In the genomic region with DNA sequence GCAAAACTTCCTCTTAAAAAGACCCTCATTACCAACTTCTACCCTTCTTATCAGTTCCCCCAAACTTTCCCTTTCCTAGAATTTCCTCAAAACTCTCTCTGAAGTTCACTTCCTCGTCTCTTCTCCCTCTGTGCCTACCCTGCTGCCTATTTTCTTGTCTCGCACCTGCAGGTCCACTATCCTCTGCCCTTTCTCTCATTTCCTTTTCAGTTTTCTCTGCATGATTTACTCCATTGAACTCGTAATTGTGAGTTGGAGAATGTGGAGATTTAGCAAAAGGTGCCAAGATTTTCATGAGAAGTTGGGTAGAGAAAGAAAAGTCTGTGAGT, we compare ENCODE assay signal across 29 cellular contexts. TPM values are rescaled to one million over a fixed set of nuclear protein-coding genes. Genes with fewer than 3 reads are reported as not detected.
"Had no signal": no experiment of that assay in that cellular context is flagged by ENCODE, and none has a peak within 500 bp of the region (broad histone marks: within the 10 kb centered on the region; RNA-seq: fewer than 3 reads in every experiment).

No MANE protein-coding gene starts in this region.

- H3K36me3 Mint-ChIP-seq: activated naive CD4-positive, alpha-beta T cell treated with anti-CD3 and anti-CD28 coated beads, Interleukin-2, amount 10 ng/mL, durations not matched to agents 7 days and 5 days; activated naive CD8-positive, alpha-beta T cell treated with anti-CD3 and anti-CD28 coated beads, Interleukin-2, amount 10 ng/mL, durations not matched to agents 7 days and 5 days had no signal

- H3K4me1 ChIP-seq: adrenal gland, SJSA1 had no signal

- H3K9me3 Mint-ChIP-seq: activated naive CD4-positive, alpha-beta T cell treated with anti-CD3 and anti-CD28 coated beads, Interleukin-2, amount 10 ng/mL, durations not matched to agents 7 days and 5 days; activated naive CD8-positive, alpha-beta T cell treated with anti-CD3 and anti-CD28 coated beads, Interleukin-2, amount 10 ng/mL, durations not matched to agents 7 days and 5 days; activated T-helper 2 cell treated with anti-CD3 and anti-CD28 coated beads, Interferon-gamma antibody, Interleukin-2, Interleukin-4, amounts not matched to agents 10 μg/mL and 5 μg/mL and 100 μg/mL, durations not matched to agents 14 hours and 24 hours and 36 hours had no signal

- ATAC-seq: activated CD8-positive, alpha-beta T cell treated with anti-CD3 and anti-CD28 coated beads for 36 hours; activated T-cell treated with anti-CD3 and anti-CD28 coated beads, Interleukin-2, amount 50 U/mL, for 72 hours; SK-N-SH treated with all-trans-retinoic acid at 6 μM for 48 hours; T-helper 17 cell had no signal

- H3K4me3 Mint-ChIP-seq: activated CD8-positive, alpha-beta T cell treated with anti-CD3 and anti-CD28 coated beads for 36 hours; activated naive CD4-positive, alpha-beta T cell treated with anti-CD3 and anti-CD28 coated beads, Interleukin-2, amount 10 ng/mL, durations not matched to agents 7 days and 5 days; activated naive CD8-positive, alpha-beta T cell treated with anti-CD3 and anti-CD28 coated beads, Interleukin-2, amount 10 ng/mL, durations not matched to agents 7 days and 5 days; activated T-cell treated with anti-CD3 and anti-CD28 coated beads, Interleukin-2, amount 50 U/mL, for 72 hours; brain; central memory CD8-positive, alpha-beta T cell; T-helper 17 cell had no signal

- FAIRE-seq: RCC 7860 had no signal

- H3K9me3 ChIP-seq: adrenal gland, SJSA1 had no signal

- H3K4me1 Mint-ChIP-seq: activated naive CD4-positive, alpha-beta T cell treated with anti-CD3 and anti-CD28 coated beads, Interleukin-2, amount 10 ng/mL, durations not matched to agents 7 days and 5 days; activated naive CD8-positive, alpha-beta T cell treated with anti-CD3 and anti-CD28 coated beads, Interleukin-2, amount 10 ng/mL, durations not matched to agents 7 days and 5 days; brain; central memory CD8-positive, alpha-beta T cell; T-helper 17 cell had no signal

- H3K36me3 ChIP-seq: adrenal gland, MG63, SJSA1, WERI-Rb-1 had no signal

- H3K27ac Mint-ChIP-seq: activated CD8-positive, alpha-beta T cell treated with anti-CD3 and anti-CD28 coated beads for 36 hours; activated naive CD4-positive, alpha-beta T cell treated with anti-CD3 and anti-CD28 coated beads, Interleukin-2, amount 10 ng/mL, durations not matched to agents 7 days and 5 days; activated naive CD8-positive, alpha-beta T cell treated with anti-CD3 and anti-CD28 coated beads, Interleukin-2, amount 10 ng/mL, durations not matched to agents 7 days and 5 days; activated T-cell treated with anti-CD3 and anti-CD28 coated beads, Interleukin-2, amount 50 U/mL, for 72 hours; activated T-helper 2 cell treated with anti-CD3 and anti-CD28 coated beads, Interferon-gamma antibody, Interleukin-2, Interleukin-4, amounts not matched to agents 10 μg/mL and 5 μg/mL and 100 μg/mL, durations not matched to agents 14 hours and 24 hours and 36 hours; T-helper 17 cell had no signal

- H3K27me3 ChIP-seq: adrenal gland, MG63 had no signal

- DNase-seq: activated CD4-positive, alpha-beta T cell treated with anti-CD3 and anti-CD28 coated beads for 4 hours; activated CD8-positive, alpha-beta memory T cell treated with anti-CD3 and anti-CD28 coated beads, Interleukin-2, amount 50 U/mL, for 4 hours; activated CD8-positive, alpha-beta T cell treated with anti-CD3 and anti-CD28 coated beads for 36 hours; activated gamma-delta T cell treated with Interleukin-2 at 50 U/mL for 16 hours; activated naive CD4-positive, alpha-beta T cell treated with anti-CD3 and anti-CD28 coated beads, Interleukin-2, amount 10 ng/mL, durations not matched to agents 7 days and 5 days; activated naive CD8-positive, alpha-beta T cell treated with anti-CD3 and anti-CD28 coated beads, Interleukin-2, amount 10 ng/mL, durations not matched to agents 7 days and 5 days; activated T-cell treated with anti-CD3 and anti-CD28 coated beads, Interleukin-2, amount 50 U/mL, for 72 hours; adrenal gland; anterior cingulate cortex; NCI-H1105; NCI-H1436; NCI-H1694 treated with DMSO at 0.1 percent for 48 hours; NCI-H2029 treated with DMSO at 0.1 percent for 48 hours; NCI-H345; NCI-H510A; NCI-H69; NK-92 treated with Interleukin-12 subunit alpha and Interleukin-12 subunit beta, amount 100 ng/mL, for 24 hours; SHP77; SW 1271; T-helper 17 cell; T-helper 9 cell; WERI-Rb-1 had no signal

- H3K27ac ChIP-seq: adrenal gland, SJSA1, WERI-Rb-1 had no signal

- H3K4me3 ChIP-seq: adrenal gland, MG63, SJSA1 had no signal

RNA-seq across cellular contexts. Expression of gene VTCN1, which starts 21.7 kb away (rescaled TPM):
- total RNA-seq: activated CD8-positive, alpha-beta T cell treated with anti-CD3 and anti-CD28 coated beads for 36 hours; activated naive CD8-positive, alpha-beta T cell treated with anti-CD3 and anti-CD28 coated beads, Interleukin-2, amount 10 ng/mL, durations not matched to agents 7 days and 5 days; activated T-cell treated with anti-CD3 and anti-CD28 coated beads, Interleukin-2, amount 50 U/mL, for 72 hours; activated T-helper 2 cell treated with anti-CD3 and anti-CD28 coated beads, Interferon-gamma antibody, Interleukin-2, Interleukin-4, amounts not matched to agents 10 μg/mL and 5 μg/mL and 100 μg/mL, durations not matched to agents 14 hours and 24 hours and 36 hours; adrenal gland; SJSA1; T-helper 17 cell had no signal
- polyA plus RNA-seq: adrenal gland had no signal
